Comparison of ENCODE assay signal across 29 cellular contexts in genomic region chr5:135901633-135902032, GRCh38. TPM values are rescaled to one million over a fixed set of nuclear protein-coding genes. Genes with fewer than 3 reads are reported as not detected.
"Had no signal": no experiment of that assay in that cellular context is flagged by ENCODE, and none has a peak within 500 bp of the region (broad histone marks: within the 10 kb centered on the region; RNA-seq: fewer than 3 reads in every experiment).

No MANE protein-coding gene starts in this region.

- H3K36me3 ChIP-seq: esophagus squamous epithelium, gastrocnemius medialis, heart right ventricle, left lung, lower lobe of right lung had no signal

- ATAC-seq: gastrocnemius medialis, heart right ventricle, left cardiac atrium, left lung, left ventricle myocardium superior, lower lobe of right lung, mucosa of descending colon had no signal

- H3K27ac ChIP-seq: coronary artery, dorsolateral prefrontal cortex, esophagus squamous epithelium, gastrocnemius medialis, heart right ventricle, left lung, lower lobe of right lung had no signal

- DNase-seq: dermis blood vessel endothelial cell; dorsolateral prefrontal cortex; effector CD4-positive, alpha-beta T cell; effector memory CD4-positive, alpha-beta T cell; esophagus squamous epithelium; foreskin fibroblast; foreskin melanocyte; gastrocnemius medialis; glutamatergic neuron; head of caudate nucleus; heart right ventricle; hippocampal formation; left cardiac atrium; left lung; left ventricle myocardium superior; lower lobe of right lung; mesenchymal stem cell; mucosa of descending colon; naive B cell had no signal

- H3K4me3 ChIP-seq: coronary artery, dorsolateral prefrontal cortex, esophagus squamous epithelium, gastrocnemius medialis, heart right ventricle, left lung, lower lobe of right lung, mucosa of descending colon had no signal

- H3K4me1 ChIP-seq: esophagus squamous epithelium, gastrocnemius medialis, heart right ventricle, left lung, lower lobe of right lung had no signal

- H3K9me3 ChIP-seq: esophagus squamous epithelium, gastrocnemius medialis, heart right ventricle, left lung, lower lobe of right lung, mucosa of descending colon had no signal

RNA-seq across cellular contexts. Expression of gene IL9, which starts 6.0 kb away (rescaled TPM):
- total RNA-seq: dermis blood vessel endothelial cell, dorsolateral prefrontal cortex, endothelial cell of umbilical vein, epithelial cell of proximal tubule, esophagus squamous epithelium, gastrocnemius medialis, glomerular endothelial cell, heart right ventricle, kidney epithelial cell, left cardiac atrium, left lung, left ventricle myocardium superior, lower leg skin, lower lobe of right lung, lung microvascular endothelial cell, mesenteric fat pad, mesothelial cell of epicardium, mucosa of descending colon, myocyte had no signal

RNA-seq across cellular contexts. Expression of gene LECT2, which starts 53.1 kb away (rescaled TPM):
- total RNA-seq: dermis blood vessel endothelial cell, dorsolateral prefrontal cortex, endothelial cell of umbilical vein, epithelial cell of proximal tubule, esophagus squamous epithelium, gastrocnemius medialis, glomerular endothelial cell, heart right ventricle, kidney epithelial cell, left cardiac atrium, left lung, left ventricle myocardium superior, lower leg skin, lower lobe of right lung, lung microvascular endothelial cell, mesenteric fat pad, mesothelial cell of epicardium, mucosa of descending colon, myocyte had no signal
